In the genomic region with DNA sequence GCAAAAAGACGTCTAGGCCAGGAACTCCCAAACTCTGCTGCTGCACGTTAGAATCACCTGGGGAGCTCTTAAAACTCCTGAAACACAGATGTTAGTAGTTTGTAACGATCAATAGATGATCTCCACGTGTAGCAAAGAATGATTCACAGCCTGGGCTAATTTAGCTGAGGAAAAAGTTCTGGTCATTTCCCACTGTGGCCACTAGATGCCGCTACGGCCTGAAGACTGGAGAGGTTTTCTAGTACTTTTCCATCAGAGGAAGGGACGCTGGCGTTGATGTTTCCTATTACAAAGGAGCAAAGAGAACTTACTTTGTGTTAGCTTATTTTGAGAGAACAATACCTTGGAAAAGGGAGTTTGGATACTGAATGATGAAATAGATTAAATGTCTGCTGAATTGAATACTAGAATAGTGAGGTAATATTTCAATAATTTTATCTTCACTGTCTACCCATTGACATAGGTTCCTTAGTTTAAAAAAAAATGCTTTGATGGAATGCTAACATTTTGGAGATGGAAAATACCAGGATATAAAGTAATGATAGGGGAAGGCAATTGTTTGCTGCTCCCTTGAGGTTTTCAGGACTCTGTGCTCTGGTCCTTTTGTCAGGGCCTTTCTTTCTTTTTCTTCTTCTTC, we compare ENCODE assay signal across 8 cellular contexts.
A peak's percentile ranks its signal among the peaks of the same experiment; 100 is the strongest.
DNase-seq lines count a peak whose midpoint lies in the region; ATAC-seq and TF ChIP-seq lines count a peak whose summit lies in the region.

No MANE protein-coding gene starts in this region.

- no peaks in the 10 kb centered on the region for H3K36me3 ChIP-seq in hepatocyte (replicated peaks; ENCODE audit: insufficient read depth, low read depth)
- H3K36me3 ChIP-seq in gastrocnemius medialis = no peaks in the 10 kb centered on the region

- no peak overlapping the region for H3K4me2 ChIP-seq in hepatocyte

- peak; percentile 83 for ATAC-seq in GM18502 (IDR thresholded peaks at IDR 0.05; ENCODE audit: poor library complexity, unreplicated experiment)
- ATAC-seq in HG02938 (IDR thresholded peaks at IDR 0.05; ENCODE audit: unreplicated experiment) = peak; percentile 90
- peak; percentile 85 to 92 for ATAC-seq in gastrocnemius medialis
- ATAC-seq in GM21737 (IDR thresholded peaks at IDR 0.05; ENCODE audit: unreplicated experiment) = no peak

- H3K79me2 ChIP-seq in hepatocyte = no peaks in the 10 kb centered on the region

- H3K27me3 ChIP-seq in hepatocyte (no peaks in the 10 kb centered on the region), gastrocnemius medialis (no peaks in the 10 kb centered on the region)

- no peaks in the 10 kb centered on the region for H3K9me2 ChIP-seq in hepatocyte (replicated peaks; ENCODE audit: insufficient read depth)

- TF ChIP-seq POLR2A in gastrocnemius medialis (IDR thresholded peaks at IDR 0.05) = no peak

- H2AFZ ChIP-seq in hepatocyte = no peak overlapping the region

- H3K4me1 ChIP-seq in hepatocyte (ENCODE audit: insufficient read depth) = no peaks in the 10 kb centered on the region
- H3K4me1 ChIP-seq in gastrocnemius medialis = peaks cover 0 to 6% of the 10 kb centered on the region in 2 donors

- in situ Hi-C loops in gastrocnemius medialis (cut with MboI; ENCODE audit: low sequenced_read_pairs in 4 of 4) = loop anchor here (5.0 to 10.0 kb wide), 5 partner anchors 236 to 363 kb away; a partner anchor contains a TSS

- TF ChIP-seq CTCF in hepatocyte (IDR thresholded peaks at IDR 0.05; ENCODE audit: poor library complexity) (peak; percentile 97), gastrocnemius medialis (IDR thresholded peaks at IDR 0.05 in 4 of 5, conservative IDR thresholded peaks at IDR 0.05 in 1 of 5) (peak; percentile 60 to 91 (median 80))

- H3K27ac ChIP-seq in hepatocyte (no peak overlapping the region), gastrocnemius medialis (no peak overlapping the region)

- DNase-seq in NCI-H187 (lab: John Stamatoyannopoulos, UW) (peak; percentile 39 to 52), T-helper 2 cell (peak in 4 of 5 experiments; percentile 15 to 67 (median 47)), anterior cingulate cortex (lab: John Stamatoyannopoulos, UW) (peak in 55 of 58 donors; percentile 6 to 82 (median 54)), hepatocyte (ENCODE audit: low spot score) (peak; percentile 90), gastrocnemius medialis (peak; percentile 20 to 60)

- WGBS in hepatocyte (ENCODE audit: low lambda C conversion rate, missing lambda C conversion rate) = 2% methylated on average over 8 of the region's 8 CpGs

- intact Hi-C loops in gastrocnemius medialis (cut with DNase I; ENCODE audit: low total_unique reads) = loop anchor here (2.0 to 10.0 kb wide), 3 partner anchors 163 to 466 kb away; a partner anchor contains a TSS

- H3K4me3 ChIP-seq in hepatocyte (no peak overlapping the region), gastrocnemius medialis (no peak overlapping the region)

- H4K20me1 ChIP-seq in hepatocyte (ENCODE audit: insufficient read depth, poor library complexity, severe bottlenecking) = no peaks in the 10 kb centered on the region

- H3K9me3 ChIP-seq in hepatocyte (ENCODE audit: low read depth) = no peaks in the 10 kb centered on the region
- no peaks in the 10 kb centered on the region for H3K9me3 ChIP-seq in gastrocnemius medialis

Comparison
In these comparisons a context has a peak if more than half of its experiments do, and no peak if none do; other contexts are left out.
1. DNase-seq: peak in every context shown above with its lines; median percentile 90 in hepatocyte; 54 in anterior cingulate cortex; 47 in T-helper 2 cell; 46 in NCI-H187; 40 in gastrocnemius medialis.